Comparison of ENCODE assay signal across 27 cellular contexts in the genomic region with DNA sequence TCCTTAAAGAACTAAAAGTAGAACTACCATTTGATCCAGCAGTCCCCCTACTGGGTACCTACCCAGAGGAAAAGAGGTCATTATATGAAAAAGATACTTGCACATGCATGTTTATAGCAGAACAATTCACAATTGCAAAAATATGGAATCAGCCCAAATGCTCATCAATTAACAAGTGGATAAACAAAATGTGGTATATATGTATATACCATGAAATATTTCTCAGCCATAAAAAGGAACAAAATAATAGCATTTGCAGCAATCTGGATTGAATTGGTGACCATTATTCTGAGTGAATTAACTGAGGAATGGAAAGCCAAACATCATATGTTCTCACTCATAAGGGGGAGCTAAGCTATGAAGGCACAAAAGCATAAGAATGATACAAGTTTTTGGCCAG.
"Had no signal": no experiment of that assay in that cellular context is flagged by ENCODE, and none has a peak within 500 bp of the region (broad histone marks: within the 10 kb centered on the region; RNA-seq: fewer than 3 reads in every experiment).

No MANE protein-coding gene starts in this region.

- H3K36me3 ChIP-seq: stomach, suprapubic skin, thoracic aorta, thyroid gland, tibial artery, tibial nerve, transverse colon, upper lobe of left lung, upper lobe of right lung, uterus, vagina had no signal

- H3K9me3 ChIP-seq: stomach, suprapubic skin, testis, thoracic aorta, thyroid gland, tibial artery, tibial nerve, transverse colon, upper lobe of left lung, upper lobe of right lung, uterus, vagina had no signal

- H3K27me3 Mint-ChIP-seq: stimulated activated naive B cell treated with anti-CD40 and anti-IgM and Interleukin-4, amounts not matched to agents 10 μg/mL and 1 μg/mL and 100 μg/mL, for 72 hours; stimulated activated naive CD8-positive, alpha-beta T cell treated with anti-CD3 and anti-CD28 coated beads, Interleukin-15, amount 100 ng/mL, for 72 hours; stimulated activated naive CD8-positive, alpha-beta T cell treated with anti-CD3 and anti-CD28 coated beads, Interleukin-15, Interleukin-2, amounts not matched to agents 100 ng/mL and 50 ng/mL, for 24 hours had no signal

- H3K4me1 ChIP-seq: stomach, suprapubic skin, testis, thyroid gland, tibial artery, upper lobe of left lung, upper lobe of right lung, uterus, vagina had no signal

- H3K4me3 ChIP-seq: stomach, suprapubic skin, testis, thoracic aorta, thyroid gland, tibial artery, tibial nerve, transverse colon, upper lobe of left lung, upper lobe of right lung, uterus, vagina had no signal

- H3K27ac ChIP-seq: stomach, suprapubic skin, testis, thoracic aorta, thyroid gland, tibial artery, transverse colon, upper lobe of left lung, upper lobe of right lung, uterus, vagina had no signal

- DNase-seq: stimulated activated CD4-positive, alpha-beta T cell treated with anti-CD3 and anti-CD28 coated beads, Interleukin-2, amount 100 ng/mL, for 48 hours; stimulated activated CD4-positive, alpha-beta T cell treated with anti-CD3 and anti-CD28 coated beads, Interleukin-4, amount 100 ng/mL, for 1 hour; stimulated activated CD4-positive, alpha-beta T cell treated with anti-CD3 and anti-CD28 coated beads, Interleukin-4, amount 100 ng/mL, for 24 hours; stimulated activated CD4-positive, alpha-beta T cell treated with anti-CD3 and anti-CD28 coated beads, Interleukin-4, amount 100 ng/mL, for 4 hours; stimulated activated CD8-positive, alpha-beta memory T cell treated with anti-CD3 and anti-CD28 coated beads, Interleukin-4, amount 100 ng/mL, for 48 hours; stimulated activated naive B cell treated with anti-CD40 and anti-IgM and Interleukin-4, amounts not matched to agents 10 μg/mL and 1 μg/mL and 100 μg/mL, for 72 hours; stimulated activated naive CD4-positive, alpha-beta T cell; stimulated activated naive CD4-positive, alpha-beta T cell treated with Interleukin-2 at 50 U/mL for 16 hours; stimulated activated naive CD8-positive, alpha-beta T cell treated with anti-CD3 and anti-CD28 coated beads, Interleukin-15, amount 100 ng/mL, for 72 hours; stimulated activated naive CD8-positive, alpha-beta T cell treated with anti-CD3 and anti-CD28 coated beads, Interleukin-15, Interleukin-2, amounts not matched to agents 100 U/mL and 50 U/mL, for 24 hours; stomach; substantia nigra; testis; thyroid gland; tibial artery; transverse colon; trophoblast cell; upper lobe of left lung; upper lobe of right lung; uterus had no signal

- H3K4me3 Mint-ChIP-seq: stimulated activated effector memory CD8-positive, alpha-beta T cell treated with anti-CD3 and anti-CD28 coated beads, Interleukin-12 subunit alpha, Interleukin-12 subunit beta, amount 100 ng/mL, for 72 hours; stimulated activated naive B cell treated with anti-CD40 and anti-IgM and Interleukin-4, amounts not matched to agents 10 μg/mL and 1 μg/mL and 100 μg/mL, for 72 hours; stimulated activated naive CD8-positive, alpha-beta T cell treated with anti-CD3 and anti-CD28 coated beads, Interleukin-15, amount 100 ng/mL, for 72 hours; stimulated activated naive CD8-positive, alpha-beta T cell treated with anti-CD3 and anti-CD28 coated beads, Interleukin-15, Interleukin-2, amounts not matched to agents 100 ng/mL and 50 ng/mL, for 24 hours; type B pancreatic cell had no signal

- ATAC-seq: stimulated activated effector memory CD8-positive, alpha-beta T cell treated with anti-CD3 and anti-CD28 coated beads, Interleukin-12 subunit alpha, Interleukin-12 subunit beta, amount 100 ng/mL, for 72 hours; stimulated activated naive B cell treated with anti-CD40 and anti-IgM and Interleukin-4, amounts not matched to agents 10 μg/mL and 1 μg/mL and 100 μg/mL, for 72 hours; stimulated activated naive CD8-positive, alpha-beta T cell treated with anti-CD3 and anti-CD28 coated beads, Interleukin-15, amount 100 ng/mL, for 72 hours; stimulated activated naive CD8-positive, alpha-beta T cell treated with anti-CD3 and anti-CD28 coated beads, Interleukin-15, Interleukin-2, amounts not matched to agents 100 U/mL and 50 U/mL, for 24 hours; upper lobe of right lung had no signal

- H3K36me3 Mint-ChIP-seq: stimulated activated effector memory CD8-positive, alpha-beta T cell treated with anti-CD3 and anti-CD28 coated beads, Interleukin-12 subunit alpha, Interleukin-12 subunit beta, amount 100 ng/mL, for 72 hours had no signal

- H3K27ac Mint-ChIP-seq: stimulated activated effector memory CD8-positive, alpha-beta T cell treated with anti-CD3 and anti-CD28 coated beads, Interleukin-12 subunit alpha, Interleukin-12 subunit beta, amount 100 ng/mL, for 72 hours; stimulated activated naive CD8-positive, alpha-beta T cell treated with anti-CD3 and anti-CD28 coated beads, Interleukin-15, amount 100 ng/mL, for 72 hours; stimulated activated naive CD8-positive, alpha-beta T cell treated with anti-CD3 and anti-CD28 coated beads, Interleukin-15, Interleukin-2, amounts not matched to agents 100 ng/mL and 50 ng/mL, for 24 hours; type B pancreatic cell had no signal

- H3K9me3 Mint-ChIP-seq: stimulated activated effector memory CD8-positive, alpha-beta T cell treated with anti-CD3 and anti-CD28 coated beads, Interleukin-12 subunit alpha, Interleukin-12 subunit beta, amount 100 ng/mL, for 72 hours; stimulated activated naive CD8-positive, alpha-beta T cell treated with anti-CD3 and anti-CD28 coated beads, Interleukin-15, Interleukin-2, amounts not matched to agents 100 ng/mL and 50 ng/mL, for 24 hours had no signal
